In the genomic region with DNA sequence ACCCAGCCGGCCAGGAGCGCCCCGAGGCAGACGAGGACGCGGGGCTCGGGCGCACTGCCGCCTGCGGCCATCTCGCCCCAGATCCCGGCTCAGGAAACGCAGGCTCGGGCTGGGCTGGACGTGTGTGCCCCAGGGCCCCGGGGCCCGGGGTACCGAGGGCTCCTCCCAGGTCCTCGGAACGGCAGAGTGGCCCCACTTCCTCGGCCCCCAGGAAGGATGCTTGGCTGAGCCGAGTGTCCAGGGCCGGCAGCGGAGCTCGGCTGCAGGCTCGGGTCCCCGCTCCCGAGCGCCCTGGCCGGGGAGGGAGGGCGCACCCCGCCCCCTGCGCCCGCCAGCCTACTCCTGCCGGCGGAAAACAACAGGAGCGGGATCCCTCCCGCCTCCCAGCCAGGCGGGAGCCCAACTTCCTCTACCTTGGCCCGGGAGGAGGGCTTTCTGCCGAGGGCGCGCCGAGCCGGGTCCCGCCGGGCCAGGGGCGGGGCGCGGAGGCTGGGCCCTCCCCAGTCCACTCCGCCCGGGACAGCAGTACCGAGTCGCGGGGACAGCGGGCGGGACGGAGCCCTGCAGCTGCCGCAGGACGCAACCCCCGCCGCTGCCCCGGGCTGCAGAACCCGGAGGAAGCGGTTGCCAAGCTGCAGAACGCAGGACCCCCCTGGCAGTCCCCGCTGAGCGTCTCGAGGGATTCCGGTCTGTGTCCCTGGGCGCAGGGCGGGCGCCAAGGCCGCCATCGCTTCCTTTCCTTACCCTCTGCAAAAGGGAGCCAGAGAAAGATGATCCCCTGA, we compare ENCODE assay signal across 8 cellular contexts. TPM values are rescaled to one million over a fixed set of nuclear protein-coding genes. Genes with fewer than 3 reads are reported as not detected.
DNase-seq lines count a peak whose midpoint lies in the region; ATAC-seq and TF ChIP-seq lines count a peak whose summit lies in the region.

A gene with protein sequence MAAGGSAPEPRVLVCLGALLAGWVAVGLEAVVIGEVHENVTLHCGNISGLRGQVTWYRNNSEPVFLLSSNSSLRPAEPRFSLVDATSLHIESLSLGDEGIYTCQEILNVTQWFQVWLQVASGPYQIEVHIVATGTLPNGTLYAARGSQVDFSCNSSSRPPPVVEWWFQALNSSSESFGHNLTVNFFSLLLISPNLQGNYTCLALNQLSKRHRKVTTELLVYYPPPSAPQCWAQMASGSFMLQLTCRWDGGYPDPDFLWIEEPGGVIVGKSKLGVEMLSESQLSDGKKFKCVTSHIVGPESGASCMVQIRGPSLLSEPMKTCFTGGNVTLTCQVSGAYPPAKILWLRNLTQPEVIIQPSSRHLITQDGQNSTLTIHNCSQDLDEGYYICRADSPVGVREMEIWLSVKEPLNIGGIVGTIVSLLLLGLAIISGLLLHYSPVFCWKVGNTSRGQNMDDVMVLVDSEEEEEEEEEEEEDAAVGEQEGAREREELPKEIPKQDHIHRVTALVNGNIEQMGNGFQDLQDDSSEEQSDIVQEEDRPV (minus strand): TSS at position 411 of the 782 bp plus-strand sequence. CDS start 340 bp downstream, at position 71.

- H3K4me1 ChIP-seq in mesenchymal stem cell (ENCODE audit: control insufficient read depth, insufficient read depth, low read depth, low read length) (peaks cover 16% of the 10 kb centered on the region), stomach (peaks cover 0 to 26% (median 22%) of the 10 kb centered on the region in 4 donors)

- H3K27me3 Mint-ChIP-seq in activated CD4-positive, alpha-beta memory T cell treated with anti-CD3 and anti-CD28 coated beads, Interleukin-2, amount 10 ng/mL, durations not matched to agents 7 days and 5 days: peaks cover 13% of the 10 kb centered on the region

- H2AK5ac ChIP-seq in mesenchymal stem cell (ENCODE audit: low read length, severe bottlenecking): no peak within 1 kb of the TSS

- peak within 1 kb of the TSS; percentile 61 for H2BK120ac ChIP-seq in mesenchymal stem cell (ENCODE audit: low read depth, low read length)

- H3K9me3 ChIP-seq in mesenchymal stem cell (ENCODE audit: control insufficient read depth, low read length) (no peaks in the 10 kb centered on the region), stomach (no peaks in the 10 kb centered on the region)

- peak within 1 kb of the TSS; percentile 84 for H2BK5ac ChIP-seq in mesenchymal stem cell (ENCODE audit: low read depth, low read length, poor library complexity, severe bottlenecking)

- H4K91ac ChIP-seq in mesenchymal stem cell (ENCODE audit: low read length): peak within 1 kb of the TSS; percentile 27

- H2AFZ ChIP-seq in mesenchymal stem cell (ENCODE audit: low read depth, low read length): peak within 1 kb of the TSS; percentile 75

- peak within 1 kb of the TSS; percentile 70 to 77 for H3K18ac ChIP-seq in mesenchymal stem cell (ENCODE audit: low read depth in 1 of 2, low read length in 2 of 2)

- peaks cover 6% of the 10 kb centered on the region for H3K4me1 Mint-ChIP-seq in activated CD4-positive, alpha-beta memory T cell treated with anti-CD3 and anti-CD28 coated beads, Interleukin-2, amount 10 ng/mL, durations not matched to agents 7 days and 5 days

- peak within 1 kb of the TSS; percentile 83 for H3K9ac ChIP-seq in mesenchymal stem cell (ENCODE audit: low read length)

- POLR2A ChIA-PET in activated CD4-positive, alpha-beta memory T cell treated with anti-CD3 and anti-CD28 coated beads, Interleukin-2, amount 10 ng/mL, durations not matched to agents 7 days and 5 days (lab: Charles Lee): no interaction called here

- peak within 1 kb of the TSS; percentile 100 for H3K4me2 ChIP-seq in mesenchymal stem cell (ENCODE audit: low read length, poor library complexity, severe bottlenecking)

- H3K27ac ChIP-seq in C4-2B (peak within 1 kb of the TSS; percentile 97), epithelial cell of prostate (peak within 1 kb of the TSS; percentile 28), mesenchymal stem cell (ENCODE audit: low read length, poor library complexity, severe bottlenecking) (peak within 1 kb of the TSS; percentile 85), stomach (peak within 1 kb of the TSS; percentile 79 to 91 (median 85))

- peak; percentile 56 for ATAC-seq in GM21390 (IDR thresholded peaks at IDR 0.05; ENCODE audit: unreplicated experiment)
- ATAC-seq in HG03520 (IDR thresholded peaks at IDR 0.05; ENCODE audit: unreplicated experiment): no peak

- intact Hi-C loops in stomach (cut with DNase I; ENCODE audit: low total_unique reads): no loop called here

- TF ChIP-seq EP300 in stomach (IDR thresholded peaks at IDR 0.05): no peak

- H3K4me3 ChIP-seq in mesenchymal stem cell (ENCODE audit: insufficient read depth in 1 of 2, low read depth in 1 of 2, low read length in 2 of 2): peak within 1 kb of the TSS; percentile 76 to 84
- H3K4me3 ChIP-seq in stomach: peak within 1 kb of the TSS; percentile 69 to 89 (median 74)

- H3K27me3 ChIP-seq in mesenchymal stem cell (ENCODE audit: control insufficient read depth in 1 of 2, insufficient read depth in 1 of 2, low read length in 2 of 2) (no peaks in the 10 kb centered on the region), stomach (no peaks in the 10 kb centered on the region)

- no peaks in the 10 kb centered on the region for H3K9me3 Mint-ChIP-seq in activated CD4-positive, alpha-beta memory T cell treated with anti-CD3 and anti-CD28 coated beads, Interleukin-2, amount 10 ng/mL, durations not matched to agents 7 days and 5 days

- peak; percentile 65 for DNase-seq in NCI-H2171 treated with DMSO at 0.1 percent for 48 hours (lab: John Stamatoyannopoulos, UW)
- DNase-seq in activated CD4-positive, alpha-beta memory T cell treated with anti-CD3 and anti-CD28 coated beads, Interleukin-2, amount 10 ng/mL, durations not matched to agents 7 days and 5 days: peak; percentile 25
- no peak for DNase-seq in epithelial cell of prostate (ENCODE audit: low read depth, low spot score)
- DNase-seq in mesenchymal stem cell: peak; percentile 67
- DNase-seq in stomach: peak; percentile 86

- H3K4me3 Mint-ChIP-seq in activated CD4-positive, alpha-beta memory T cell treated with anti-CD3 and anti-CD28 coated beads, Interleukin-2, amount 10 ng/mL, durations not matched to agents 7 days and 5 days: peak within 1 kb of the TSS; percentile 71

- peak within 1 kb of the TSS in 1 of 2 experiments; percentile 72 for H3K14ac ChIP-seq in mesenchymal stem cell (ENCODE audit: low read length in 2 of 2)

- H3K4ac ChIP-seq in mesenchymal stem cell (ENCODE audit: low read depth in 1 of 2, low read length in 2 of 2): peak within 1 kb of the TSS in 1 of 2 experiments; percentile 86

- no peaks in the 10 kb centered on the region for H3K36me3 Mint-ChIP-seq in activated CD4-positive, alpha-beta memory T cell treated with anti-CD3 and anti-CD28 coated beads, Interleukin-2, amount 10 ng/mL, durations not matched to agents 7 days and 5 days (ENCODE audit: low read depth)

- H4K8ac ChIP-seq in mesenchymal stem cell (ENCODE audit: low read length): peak within 1 kb of the TSS; percentile 60

- H2BK15ac ChIP-seq in mesenchymal stem cell (ENCODE audit: low read depth, poor library complexity, severe bottlenecking): peak within 1 kb of the TSS; percentile 90

- peak in 1 of 4 donors; percentile 57 for TF ChIP-seq POLR2A in stomach (IDR thresholded peaks at IDR 0.05)

- TF ChIP-seq CTCF in C4-2B (conservative IDR thresholded peaks at IDR 0.05) (no peak), stomach (IDR thresholded peaks at IDR 0.05) (no peak)

- H2BK12ac ChIP-seq in mesenchymal stem cell (ENCODE audit: low read length in 2 of 2): peak within 1 kb of the TSS in 1 of 2 experiments; percentile 21

- CTCF ChIA-PET in activated CD4-positive, alpha-beta memory T cell treated with anti-CD3 and anti-CD28 coated beads, Interleukin-2, amount 10 ng/mL, durations not matched to agents 7 days and 5 days (lab: Charles Lee): interaction anchor here (1.0 to 1.3 kb wide), 2 partner anchors 16 to 38 kb away, joined by 3 to 4 read pairs; no protein-coding TSS in a partner anchor

- H3K23ac ChIP-seq in mesenchymal stem cell (ENCODE audit: low read length in 2 of 2): peak within 1 kb of the TSS in 1 of 2 experiments; percentile 83

- no peaks in the 10 kb centered on the region for H3K36me3 ChIP-seq in mesenchymal stem cell (ENCODE audit: control insufficient read depth in 1 of 2, insufficient read depth in 2 of 2, low read depth in 1 of 2, low read length in 2 of 2)
- no peaks in the 10 kb centered on the region for H3K36me3 ChIP-seq in stomach

- H3K27ac Mint-ChIP-seq in activated CD4-positive, alpha-beta memory T cell treated with anti-CD3 and anti-CD28 coated beads, Interleukin-2, amount 10 ng/mL, durations not matched to agents 7 days and 5 days: no peak within 1 kb of the TSS

- H3K79me1 ChIP-seq in mesenchymal stem cell (replicated peaks; ENCODE audit: low read length, poor library complexity, severe bottlenecking): peaks cover 15% of the 10 kb centered on the region

- WGBS in mesenchymal stem cell: under 1% methylated on average over 63 of the region's 75 CpGs
- 0 to 1% (median 1%) methylated on average over 31 to 75 of the region's 75 CpGs for WGBS in stomach, 5 donors

RNA-seq across cellular contexts. Expression of the gene that starts here (rescaled TPM):
- 1 to 10 TPM; 3.7 to 4.4 TPM for total RNA-seq in activated CD4-positive, alpha-beta memory T cell treated with anti-CD3 and anti-CD28 coated beads, Interleukin-2, amount 10 ng/mL, durations not matched to agents 7 days and 5 days
- 7.0 TPM for polyA plus RNA-seq in mesenchymal stem cell (2013, experiment 1 of 2)
- polyA plus RNA-seq in mesenchymal stem cell (2013, experiment 2 of 2): 6.9 TPM
- 100 to 1,000 TPM in 2 of 5 donors, 10 to 100 TPM in 2, 1 to 10 TPM in 1; 9.3 to 300 (median 35.5) TPM for total RNA-seq in stomach
- 10 to 100 TPM in 2 of 3 donors, 1 to 10 TPM in 1; 8.3 to 16.8 (median 13.0) TPM for polyA plus RNA-seq in stomach

Comparison
In these comparisons a context has a peak if more than half of its experiments do, and no peak if none do; other contexts are left out.
1. H3K27ac ChIP-seq: peak in every context shown above with its lines; median percentile 97 in C4-2B; 85 in mesenchymal stem cell; 85 in stomach; 28 in epithelial cell of prostate.